Comparison of ENCODE assay signal across 13 cellular contexts in genomic region chr2:173049732-173050314, GRCh38. TPM values are rescaled to one million over a fixed set of nuclear protein-coding genes. Genes with fewer than 3 reads are reported as not detected.
DNase-seq lines count a peak whose midpoint lies in the region; ATAC-seq, FAIRE-seq and TF ChIP-seq lines count a peak whose summit lies in the region.
"Had no signal": no experiment of that assay in that cellular context is flagged by ENCODE, and none has a peak within 500 bp of the region (broad histone marks: within the 10 kb centered on the region; RNA-seq: fewer than 3 reads in every experiment).

No MANE protein-coding gene starts in this region.

- no peaks in the 10 kb centered on the region for H3K4me1 Mint-ChIP-seq in immature natural killer cell
- H3K4me1 Mint-ChIP-seq: H9 had no signal

- H3K4me3 Mint-ChIP-seq in immature natural killer cell, result no peak overlapping the region
- H3K4me3 Mint-ChIP-seq: H9, IgD-negative memory B cell had no signal

- H3K9me3 ChIP-seq in right atrium auricular region (no peaks in the 10 kb centered on the region), muscle layer of colon (ENCODE audit: low read length) (no peaks in the 10 kb centered on the region), vagina (no peaks in the 10 kb centered on the region), SJCRH30 (replicated peaks) (no peaks in the 10 kb centered on the region)

- intact Hi-C loops in Right ventricle myocardium inferior (cut with DNase I) (loop anchor here (2.0 kb wide), 1 partner anchor 17 kb away; no protein-coding TSS in a partner anchor), vagina (cut with DNase I) (no loop called here)

- H3K36me3 ChIP-seq in right atrium auricular region (no peaks in the 10 kb centered on the region), bronchial epithelial cell (ENCODE audit: control insufficient read depth, insufficient read depth, low read length) (no peaks in the 10 kb centered on the region), muscle layer of colon (ENCODE audit: insufficient read depth, low read length) (no peaks in the 10 kb centered on the region), vagina (no peaks in the 10 kb centered on the region), SJCRH30 (no peaks in the 10 kb centered on the region)

- H3K27ac ChIP-seq in right atrium auricular region (peak overlapping the region; percentile 1 to 55), muscle layer of colon (ENCODE audit: low read depth, low read length) (peak overlapping the region; percentile 87), vagina (peak overlapping the region; percentile 76), SJCRH30 (no peak overlapping the region)

- DNase-seq in right atrium auricular region (ENCODE audit: low spot score) (no peak), Right ventricle myocardium inferior (ENCODE audit: missing footprints) (no peak), bronchial epithelial cell (ENCODE audit: low read depth) (peak; percentile 18), vagina (ENCODE audit: extremely low spot score in 2 of 2) (no peak), epidermal melanocyte (ENCODE audit: insufficient read length, low spot score) (no peak), immature natural killer cell (no peak), SJCRH30 (no peak)
- DNase-seq: activated CD4-positive, alpha-beta T cell treated with anti-CD3 and anti-CD28 coated beads for 1 hour; H9; NCI-H1436 treated with DMSO at 0.1 percent for 48 hours had no signal

- ATAC-seq in Right ventricle myocardium inferior, result no peak

- H3K9ac ChIP-seq in muscle layer of colon (ENCODE audit: low read length), result no peak overlapping the region

- no peaks in the 10 kb centered on the region for H3K36me3 Mint-ChIP-seq in immature natural killer cell
- H3K36me3 Mint-ChIP-seq: IgD-negative memory B cell had no signal

- H3K27me3 Mint-ChIP-seq in immature natural killer cell (ENCODE audit: low read depth in 3 of 3), result peaks cover 2 to 9% (median 3%) of the 10 kb centered on the region in 3 donors
- H3K27me3 Mint-ChIP-seq: IgD-negative memory B cell had no signal

- H3K27me3 ChIP-seq in right atrium auricular region (no peaks in the 10 kb centered on the region), bronchial epithelial cell (ENCODE audit: control insufficient read depth, insufficient read depth, low read length) (no peaks in the 10 kb centered on the region), muscle layer of colon (ENCODE audit: control insufficient read depth in 1 of 2, insufficient read depth in 2 of 2, low read length in 2 of 2) (no peaks in the 10 kb centered on the region), vagina (no peaks in the 10 kb centered on the region), SJCRH30 (no peaks in the 10 kb centered on the region)

- H3K9me3 Mint-ChIP-seq in immature natural killer cell, result no peaks in the 10 kb centered on the region
- H3K9me3 Mint-ChIP-seq: H9 had no signal

- H3K27ac Mint-ChIP-seq in immature natural killer cell, result no peak overlapping the region
- H3K27ac Mint-ChIP-seq: IgD-negative memory B cell had no signal

- H3K4me1 ChIP-seq in right atrium auricular region, result peaks cover 0 to 5% of the 10 kb centered on the region in 2 donors
- H3K4me1 ChIP-seq in muscle layer of colon (ENCODE audit: insufficient read depth, low read length), result peaks cover 38% of the 10 kb centered on the region
- H3K4me1 ChIP-seq in vagina, result peaks cover 37% of the 10 kb centered on the region
- peaks cover 27% of the 10 kb centered on the region for H3K4me1 ChIP-seq in SJCRH30

- no peak for TF ChIP-seq CTCF in right atrium auricular region (IDR thresholded peaks at IDR 0.05)
- no peak for TF ChIP-seq CTCF in bronchial epithelial cell (IDR thresholded peaks at IDR 0.05; ENCODE audit: insufficient read depth, low read length, severe bottlenecking)
- no peak for TF ChIP-seq CTCF in vagina (IDR thresholded peaks at IDR 0.05)

- no peak for TF ChIP-seq POLR2A in vagina (IDR thresholded peaks at IDR 0.05)

- no peak for FAIRE-seq in bronchial epithelial cell (lab: Jason Lieb, UNC)
- FAIRE-seq: GM12892 had no signal

- H3K4me3 ChIP-seq in right atrium auricular region, result no peak overlapping the region
- H3K4me3 ChIP-seq in bronchial epithelial cell (ENCODE audit: low read depth, low read length), result no peak overlapping the region
- no peak overlapping the region for H3K4me3 ChIP-seq in muscle layer of colon (ENCODE audit: low read depth in 1 of 2, low read length in 2 of 2)
- H3K4me3 ChIP-seq in vagina, result no peak overlapping the region
- no peak overlapping the region for H3K4me3 ChIP-seq in SJCRH30

RNA-seq across cellular contexts. Expression of gene MAP3K20, which starts 25.8 kb away (rescaled TPM):
- 100 to 1,000 TPM; 141 to 223 TPM for total RNA-seq in right atrium auricular region
- 435 TPM for total RNA-seq in Right ventricle myocardium inferior
- total RNA-seq in bronchial epithelial cell, result 43.2 and 50.2 TPM in 2 replicates
- 59.4 TPM for total RNA-seq in vagina
- polyA plus RNA-seq in immature natural killer cell, result 1 to 10 TPM; 1.5 to 2.6 (median 2.2) TPM
- total RNA-seq in SJCRH30 (2014; rRNA removed; shearing (Covaris generic)), result 30.9 and 34.7 TPM in 2 replicates
